ENCODE assay signal across 32 cellular contexts in the genomic region with DNA sequence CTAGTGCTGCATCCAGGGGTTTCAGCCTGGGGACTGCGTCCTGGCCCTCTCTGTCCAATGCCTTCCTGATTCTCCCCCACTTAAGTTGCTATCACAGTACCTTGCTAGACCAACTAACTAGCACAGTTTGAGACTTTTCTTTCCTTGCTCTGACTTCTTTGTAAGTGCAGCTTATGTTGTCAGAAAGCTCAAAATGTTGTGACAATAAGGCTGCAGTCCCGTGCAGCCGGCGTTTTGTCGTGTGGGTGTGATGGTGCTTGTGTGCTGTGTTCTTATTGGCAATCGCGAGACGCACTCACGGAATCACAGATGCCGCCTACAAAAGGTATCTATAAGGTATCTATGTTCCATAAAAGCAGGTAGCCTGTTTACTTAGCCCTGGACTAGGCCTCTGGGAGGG.
"Had no signal": no experiment of that assay in that cellular context is flagged by ENCODE, and none has a peak within 500 bp of the region (broad histone marks: within the 10 kb centered on the region; RNA-seq: fewer than 3 reads in every experiment).

No MANE protein-coding gene starts in this region.

- H3K4me3 ChIP-seq: neural progenitor cell, ovary, psoas muscle, right lobe of liver, skin epidermis, smooth muscle cell, spleen, suprapubic skin, testis, tibial artery, transverse colon, upper lobe of right lung, uterus had no signal

- H3K4me3 Mint-ChIP-seq: natural killer cell treated with Interleukin-12 subunit alpha and Interleukin-12 subunit beta and Interleukin-15 and Interleukin-18, amount 100 ng/mL, for 72 hours; nephron progenitor cell; neural progenitor cell; stimulated activated memory B cell treated with anti-CD40 and anti-IgM and Interleukin-4, amounts not matched to agents 10 μg/mL and 1 μg/mL and 100 μg/mL, for 72 hours; stimulated activated naive CD8-positive, alpha-beta T cell treated with anti-CD3 and anti-CD28 coated beads, Interleukin-15, amount 100 ng/mL, for 72 hours; type B pancreatic cell had no signal

- H3K9ac ChIP-seq: neural progenitor cell, parathyroid adenoma had no signal

- ATAC-seq: naive thymus-derived CD8-positive, alpha-beta T cell; natural killer cell treated with Interleukin-12 subunit alpha and Interleukin-12 subunit beta and Interleukin-15 and Interleukin-18, amount 100 ng/mL, for 72 hours; psoas muscle; right cardiac atrium; right lobe of liver; stimulated activated memory B cell treated with anti-CD40 and anti-IgM and Interleukin-4, amounts not matched to agents 10 μg/mL and 1 μg/mL and 100 μg/mL, for 72 hours; stimulated activated naive CD8-positive, alpha-beta T cell treated with anti-CD3 and anti-CD28 coated beads, Interleukin-15, amount 100 ng/mL, for 72 hours; stimulated activated naive CD8-positive, alpha-beta T cell treated with anti-CD3 and anti-CD28 coated beads, Interleukin-15, Interleukin-2, amounts not matched to agents 100 U/mL and 50 U/mL, for 24 hours; upper lobe of right lung had no signal

- H3K79me2 ChIP-seq: parathyroid adenoma had no signal

- H3K9me3 ChIP-seq: ovary, psoas muscle, right lobe of liver, suprapubic skin, testis, tibial artery, transverse colon, upper lobe of right lung, uterus had no signal

- H3K27ac Mint-ChIP-seq: naive thymus-derived CD8-positive, alpha-beta T cell; natural killer cell treated with Interleukin-12 subunit alpha and Interleukin-12 subunit beta and Interleukin-15 and Interleukin-18, amount 100 ng/mL, for 72 hours; nephron progenitor cell; neural progenitor cell; progenitor cell of endocrine pancreas; stimulated activated memory B cell treated with anti-CD40 and anti-IgM and Interleukin-4, amounts not matched to agents 10 μg/mL and 1 μg/mL and 100 μg/mL, for 72 hours; type B pancreatic cell had no signal

- H3K27ac ChIP-seq: neural progenitor cell, ovary, parathyroid adenoma, psoas muscle, right lobe of liver, skin epidermis, spleen, suprapubic skin, testis, tibial artery, transverse colon, upper lobe of right lung, uterus had no signal

- H3K27me3 Mint-ChIP-seq: naive thymus-derived CD8-positive, alpha-beta T cell; natural killer cell treated with Interleukin-12 subunit alpha and Interleukin-12 subunit beta and Interleukin-15 and Interleukin-18, amount 100 ng/mL, for 72 hours; progenitor cell of endocrine pancreas; stimulated activated memory B cell treated with anti-CD40 and anti-IgM and Interleukin-4, amounts not matched to agents 10 μg/mL and 1 μg/mL and 100 μg/mL, for 72 hours; stimulated activated naive CD8-positive, alpha-beta T cell treated with anti-CD3 and anti-CD28 coated beads, Interleukin-15, amount 100 ng/mL, for 72 hours; type B pancreatic cell had no signal

- H3K36me3 ChIP-seq: neural progenitor cell, ovary, right lobe of liver, spleen, suprapubic skin, tibial artery, transverse colon, upper lobe of right lung, uterus had no signal

- H3K27me3 ChIP-seq: neural progenitor cell, ovary, right lobe of liver, spleen, suprapubic skin, testis, tibial artery, transverse colon, upper lobe of right lung, uterus had no signal

- H3K4me2 ChIP-seq: neural progenitor cell, smooth muscle cell had no signal

- H3K9me3 Mint-ChIP-seq: naive thymus-derived CD8-positive, alpha-beta T cell; natural killer cell treated with Interleukin-12 subunit alpha and Interleukin-12 subunit beta and Interleukin-15 and Interleukin-18, amount 100 ng/mL, for 72 hours; nephron progenitor cell; neural progenitor cell; stimulated activated memory B cell treated with anti-CD40 and anti-IgM and Interleukin-4, amounts not matched to agents 10 μg/mL and 1 μg/mL and 100 μg/mL, for 72 hours; type B pancreatic cell had no signal

- H3K36me3 Mint-ChIP-seq: natural killer cell treated with Interleukin-12 subunit alpha and Interleukin-12 subunit beta and Interleukin-15 and Interleukin-18, amount 100 ng/mL, for 72 hours; neural progenitor cell; stimulated activated memory B cell treated with anti-CD40 and anti-IgM and Interleukin-4, amounts not matched to agents 10 μg/mL and 1 μg/mL and 100 μg/mL, for 72 hours; type B pancreatic cell had no signal

- H3K4me1 ChIP-seq: neural progenitor cell, parathyroid adenoma had no signal

- DNase-seq: naive thymus-derived CD8-positive, alpha-beta T cell; nephron progenitor cell; occipital lobe; ovary; posterior cingulate gyrus; psoas muscle; right cardiac atrium; right lobe of liver; spleen; stimulated activated CD4-positive, alpha-beta T cell treated with anti-CD3 and anti-CD28 coated beads, Interleukin-12 subunit alpha, Interleukin-12 subunit beta, amount 100 ng/mL, for 4 hours; stimulated activated CD4-positive, alpha-beta T cell treated with anti-CD3 and anti-CD28 coated beads, Interleukin-1b, Interleukin-23, amount 100 ng/mL, for 48 hours; stimulated activated CD4-positive, alpha-beta T cell treated with anti-CD3 and anti-CD28 coated beads, Interleukin-4, amount 100 ng/mL, for 1 hour; stimulated activated CD4-positive, alpha-beta T cell treated with anti-CD3 and anti-CD28 coated beads, Interleukin-4, amount 100 ng/mL, for 4 hours; stimulated activated CD8-positive, alpha-beta memory T cell treated with anti-CD3 and anti-CD28 coated beads, Interleukin-4, amount 100 ng/mL, for 48 hours; stimulated activated naive CD4-positive, alpha-beta T cell; stimulated activated naive CD8-positive, alpha-beta T cell treated with anti-CD3 and anti-CD28 coated beads, Interleukin-15, amount 100 ng/mL, for 72 hours; stimulated activated naive CD8-positive, alpha-beta T cell treated with anti-CD3 and anti-CD28 coated beads, Interleukin-15, Interleukin-2, amounts not matched to agents 100 U/mL and 50 U/mL, for 24 hours; substantia nigra; testis; tibial artery; transverse colon; upper lobe of right lung; uterus had no signal

- H2AFZ ChIP-seq: neural progenitor cell, parathyroid adenoma had no signal

- H3K4me1 Mint-ChIP-seq: stimulated activated memory B cell treated with anti-CD40 and anti-IgM and Interleukin-4, amounts not matched to agents 10 μg/mL and 1 μg/mL and 100 μg/mL, for 72 hours had no signal
